Comparison of ENCODE assay signal across 8 cellular contexts in genomic region chr15:42056934-42057743, GRCh38. TPM values are rescaled to one million over a fixed set of nuclear protein-coding genes. Genes with fewer than 3 reads are reported as not detected.
A peak's percentile ranks its signal among the peaks of the same experiment; 100 is the strongest.
DNase-seq lines count a peak whose midpoint lies in the region; ATAC-seq and TF ChIP-seq lines count a peak whose summit lies in the region.

No MANE protein-coding gene starts in this region.

- TF ChIP-seq POLR2A in GM18505 (IDR thresholded peaks at IDR 0.05; ENCODE audit: borderline replicate concordance, extremely low read depth, insufficient read depth, insufficient read length), result no peak

- H3K36me3 ChIP-seq in kidney epithelial cell (ENCODE audit: control insufficient read depth, insufficient read depth, low read length), result no peaks in the 10 kb centered on the region

- peak; percentile 88 for TF ChIP-seq CTCF in VCaP (conservative IDR thresholded peaks at IDR 0.05)
- peak; percentile 59 for TF ChIP-seq CTCF in choroid plexus epithelial cell (conservative IDR thresholded peaks at IDR 0.05; ENCODE audit: low read depth, low read length)
- peak; percentile 71 for TF ChIP-seq CTCF in kidney epithelial cell (IDR thresholded peaks at IDR 0.05; ENCODE audit: insufficient read depth, low read length, poor library complexity, severe bottlenecking)

- peak; percentile 61 for ATAC-seq in GM19025 (IDR thresholded peaks at IDR 0.05; ENCODE audit: low read depth, unreplicated experiment)
- ATAC-seq in GM18505 (IDR thresholded peaks at IDR 0.05; ENCODE audit: unreplicated experiment), result no peak

- peak overlapping the region; percentile 40; the same call in 1 of the 2 replicates for H3K27ac ChIP-seq in VCaP

- no peaks in the 10 kb centered on the region for H3K27me3 ChIP-seq in kidney epithelial cell (ENCODE audit: control insufficient read depth, insufficient read depth, low read length)

- peak overlapping the region; percentile 25 for H3K4me3 ChIP-seq in choroid plexus epithelial cell (ENCODE audit: low read depth, low read length)
- H3K4me3 ChIP-seq in kidney epithelial cell (ENCODE audit: low read depth, low read length), result peak overlapping the region; percentile 22

- DNase-seq in 8988T (peak; percentile 61), NCI-H2171 (lab: John Stamatoyannopoulos, UW) (peak; percentile 55), choroid plexus epithelial cell (ENCODE audit: low read depth) (peak; percentile 50), kidney epithelial cell (ENCODE audit: low read depth) (peak; percentile 83)
- peak; percentile 63 for DNase-seq in stimulated activated CD4-positive, alpha-beta T cell treated with anti-CD3 and anti-CD28 coated beads, Interleukin-15, amount 100 ng/mL, for 24 hours

RNA-seq across cellular contexts. Expression of gene PLA2G4E, which starts 36.3 kb away (rescaled TPM):
- not detected in 2 replicates for total RNA-seq in kidney epithelial cell

RNA-seq across cellular contexts. Expression of gene PLA2G4D, which starts 37.2 kb away (rescaled TPM):
- not detected in 2 replicates for total RNA-seq in kidney epithelial cell
